Comparison of ENCODE assay signal across 27 cellular contexts in genomic region chr1:177611402-177611801, GRCh38.
"Had no signal": no experiment of that assay in that cellular context is flagged by ENCODE, and none has a peak within 500 bp of the region (broad histone marks: within the 10 kb centered on the region; RNA-seq: fewer than 3 reads in every experiment).

No MANE protein-coding gene starts in this region.

- H3K9me3 ChIP-seq: adrenal gland, Peyer's patch had no signal

- H3K36me3 ChIP-seq: adrenal gland, Peyer's patch had no signal

- H3K27me3 ChIP-seq: adrenal gland, Peyer's patch had no signal

- DNase-seq: activated B cell treated with CpG ODN at 0.5 μM for 24 hours; activated CD4-positive, alpha-beta memory T cell treated with anti-CD3 and anti-CD28 coated beads for 36 hours; activated CD4-positive, alpha-beta T cell treated with anti-CD3 and anti-CD28 coated beads for 4 hours; activated CD4-positive, alpha-beta T cell treated with anti-CD3 and anti-CD28 coated beads, Interleukin-2, amount 50 U/mL, for 1 hour; activated CD4-positive, CD25-positive, alpha-beta regulatory T cell treated with anti-CD3 and anti-CD28 coated beads, Interleukin-2, amount 50 U/mL, for 72 hours; activated CD8-positive, alpha-beta memory T cell treated with anti-CD3 and anti-CD28 coated beads, Interleukin-2, amount 50 U/mL, for 4 hours; activated gamma-delta T cell treated with Interleukin-2 at 50 U/mL for 16 hours; activated naive CD4-positive, alpha-beta T cell treated with anti-CD3 and anti-CD28 coated beads for 36 hours; activated T-cell treated with anti-CD3 and anti-CD28 coated beads for 4 hours; activated T-cell treated with anti-CD3 and anti-CD28 coated beads, Interleukin-2, amount 50 U/mL, for 4 hours; adrenal gland; anterior cingulate cortex; Karpas-422; NCI-H1105; NCI-H1436; NCI-H1694; NCI-H1930; NCI-H345; NCI-H526; NCI-H748 treated with DMSO at 0.1 percent for 48 hours; NK-92 treated with Interleukin-12 subunit alpha and Interleukin-12 subunit beta, amount 100 ng/mL, for 24 hours; PC-3; Peyer's patch; RPMI8226; SIG-M5 had no signal

- ATAC-seq: activated naive CD4-positive, alpha-beta T cell treated with anti-CD3 and anti-CD28 coated beads, Interleukin-2, amount 50 U/mL, for 72 hours; activated T-cell treated with anti-CD3 and anti-CD28 coated beads, Interleukin-2, amount 50 U/mL, for 4 hours; PC-3; Right ventricle myocardium inferior had no signal

- H3K27ac ChIP-seq: adrenal gland, Peyer's patch had no signal

- H3K4me3 ChIP-seq: adrenal gland, Peyer's patch had no signal

- H3K4me1 ChIP-seq: adrenal gland, Peyer's patch had no signal
